Comparison of ENCODE assay signal across 16 cellular contexts in the genomic region with DNA sequence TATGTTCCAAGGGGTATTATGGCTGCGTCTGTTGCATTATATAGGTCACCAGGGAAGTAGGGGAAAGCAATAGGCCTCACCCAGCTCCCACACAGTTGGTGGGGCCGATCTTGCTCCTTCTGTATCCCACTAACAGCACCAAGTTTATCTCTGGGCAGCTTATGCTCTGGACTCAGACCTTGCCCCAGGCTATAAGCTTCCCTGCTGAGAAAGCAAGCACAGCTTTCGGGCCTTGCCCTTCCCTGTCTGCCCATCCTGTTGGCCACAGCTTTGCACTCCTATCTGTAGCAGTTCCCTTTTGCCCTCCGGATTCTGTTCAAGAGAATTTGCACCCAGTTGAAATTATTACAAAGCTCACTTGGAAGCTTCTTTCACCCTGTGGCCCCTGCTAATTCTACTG. TPM values are rescaled to one million over a fixed set of nuclear protein-coding genes. Genes with fewer than 3 reads are reported as not detected.
DNase-seq lines count a peak whose midpoint lies in the region; TF ChIP-seq lines count a peak whose summit lies in the region.
"Had no signal": no experiment of that assay in that cellular context is flagged by ENCODE, and none has a peak within 500 bp of the region (broad histone marks: within the 10 kb centered on the region; RNA-seq: fewer than 3 reads in every experiment).

No MANE protein-coding gene starts in this region.

- H3K36me3 Mint-ChIP-seq in MCF 10A (ENCODE audit: insufficient read depth, unreplicated experiment) = no peaks in the 10 kb centered on the region

- H3K27ac Mint-ChIP-seq in MCF 10A (ENCODE audit: low read depth, unreplicated experiment) = no peak overlapping the region
- H3K27ac Mint-ChIP-seq: B cell; CD4-positive, alpha-beta memory T cell; IgD-negative memory B cell had no signal

- H3K36me3 ChIP-seq in breast epithelium (no peaks in the 10 kb centered on the region), neutrophil (peaks cover 42% of the 10 kb centered on the region), uterus (no peaks in the 10 kb centered on the region), esophagus squamous epithelium (no peaks in the 10 kb centered on the region)
- H3K36me3 ChIP-seq: HAP-1 had no signal

- H3K27me3 ChIP-seq in breast epithelium (no peaks in the 10 kb centered on the region), neutrophil (no peaks in the 10 kb centered on the region), uterus (no peaks in the 10 kb centered on the region), esophagus squamous epithelium (no peaks in the 10 kb centered on the region)

- H3K4me1 Mint-ChIP-seq in MCF 10A (ENCODE audit: insufficient read depth, unreplicated experiment) = peaks cover 11% of the 10 kb centered on the region
- H3K4me1 Mint-ChIP-seq: B cell; CD4-positive, alpha-beta memory T cell; IgD-negative memory B cell had no signal

- 51 to 70% methylated on average over 4 of the region's 4 CpGs for WGBS in esophagus squamous epithelium, 2 donors

- DNase-seq in MCF 10A (ENCODE audit: unreplicated experiment) (peak; percentile 27), breast epithelium (ENCODE audit: low spot score in 2 of 2) (no peak), amniotic epithelial cell (ENCODE audit: low read depth) (peak; percentile 49), NCI-H345 (lab: John Stamatoyannopoulos, UW) (no peak), uterus (no peak), esophagus squamous epithelium (lab: John Stamatoyannopoulos, UW) (no peak)
- DNase-seq: C1 segment of cervical spinal cord; Caco-2; CD4-positive, alpha-beta memory T cell; DND-41; GF-D8 had no signal

- TF ChIP-seq POLR2A in breast epithelium (IDR thresholded peaks at IDR 0.05) (no peak), uterus (IDR thresholded peaks at IDR 0.05) (no peak), esophagus squamous epithelium (IDR thresholded peaks at IDR 0.05) (no peak)

- H3K27me3 Mint-ChIP-seq in MCF 10A (ENCODE audit: insufficient read depth, unreplicated experiment) = no peaks in the 10 kb centered on the region

- intact Hi-C loops in MCF 10A (cut with micrococcal nuclease) = no loop called here
- intact Hi-C loops in breast epithelium (cut with DNase I; ENCODE audit: low total_unique reads) = no loop called here
- intact Hi-C loops in uterus (cut with DNase I; ENCODE audit: low total_unique reads) = no loop called here
- intact Hi-C loops in esophagus squamous epithelium (cut with DNase I) = no loop called here

- H3K9me3 ChIP-seq in breast epithelium (peaks cover 6 to 10% of the 10 kb centered on the region in 2 donors), neutrophil (no peaks in the 10 kb centered on the region), uterus (peaks cover 0 to 6% of the 10 kb centered on the region in 2 donors), esophagus squamous epithelium (peaks cover 0 to 3% (median 0%) of the 10 kb centered on the region in 3 donors)

- H3K27ac ChIP-seq in breast epithelium = no peak overlapping the region
- H3K27ac ChIP-seq in neutrophil = peak overlapping the region; percentile 28
- H3K27ac ChIP-seq in uterus = no peak overlapping the region
- H3K27ac ChIP-seq in esophagus squamous epithelium = no peak overlapping the region

- H3K4me3 ChIP-seq in breast epithelium (no peak overlapping the region), neutrophil (ENCODE audit: low read depth in 1 of 2, low read length in 1 of 2) (no peak overlapping the region), uterus (no peak overlapping the region), esophagus squamous epithelium (no peak overlapping the region)
- H3K4me3 ChIP-seq: HAP-1 had no signal

- POLR2A ChIA-PET in MCF 10A (lab: Yijun Ruan, JAX) = interaction anchor here (2.5 kb wide), 1 partner anchor 27 kb away, joined by 6 read pairs; no protein-coding TSS in a partner anchor

- no peaks in the 10 kb centered on the region for H3K4me1 ChIP-seq in breast epithelium
- H3K4me1 ChIP-seq in neutrophil (ENCODE audit: control insufficient read depth in 1 of 2, insufficient read depth in 1 of 2, low read depth in 1 of 2, low read length in 1 of 2) = peaks cover 0 to 10% of the 10 kb centered on the region in 2 experiments
- H3K4me1 ChIP-seq in uterus = no peaks in the 10 kb centered on the region
- H3K4me1 ChIP-seq in esophagus squamous epithelium = peaks cover 0 to 8% (median 0%) of the 10 kb centered on the region in 3 donors
- H3K4me1 ChIP-seq: Caco-2, HAP-1 had no signal

- TF ChIP-seq CTCF in MCF 10A (IDR thresholded peaks at IDR 0.05; ENCODE audit: unreplicated experiment) (no peak), breast epithelium (IDR thresholded peaks at IDR 0.05) (no peak), neutrophil (IDR thresholded peaks at IDR 0.05) (no peak), uterus (IDR thresholded peaks at IDR 0.05) (no peak), esophagus squamous epithelium (IDR thresholded peaks at IDR 0.05) (no peak)

- CTCF ChIA-PET in MCF 10A (lab: Yijun Ruan, JAX) = interaction anchor here (1.7 kb wide), 1 partner anchor 104 kb away, joined by 8 read pairs; no protein-coding TSS in a partner anchor

- no TSS peak for BruUV-seq in MCF 10A (replicated peaks; lab: Mats Ljungman, UMichigan)

- no peak overlapping the region for H3K4me3 Mint-ChIP-seq in MCF 10A (ENCODE audit: unreplicated experiment)
- H3K4me3 Mint-ChIP-seq: B cell; CD4-positive, alpha-beta memory T cell had no signal

- H3K9me3 Mint-ChIP-seq in MCF 10A (ENCODE audit: unreplicated experiment) = no peaks in the 10 kb centered on the region

RNA-seq across cellular contexts. Expression of a gene that starts 12.9 kb away (rescaled TPM):
- total RNA-seq in MCF 10A (2022) (0.14 and 0.20 TPM in 2 replicates), breast epithelium (1 to 10 TPM; 1.6 to 6.7 (median 2.2) TPM), uterus (1 to 10 TPM in 2 of 4 donors, under 1 TPM in 1, not detected in 1; 0.98 to 2.1 (median 1.0) TPM), esophagus squamous epithelium (1 to 10 TPM in 1 of 4 donors, under 1 TPM in 2, not detected in 1; 0.82 to 2.3 (median 0.83) TPM)
- total RNA-seq: HT1080 had no signal

Comparison
In these comparisons a context has a peak if more than half of its experiments do, and no peak if none do; other contexts are left out.
1. DNase-seq: peak in MCF 10A (single experiment) and amniotic epithelial cell (single experiment); none in breast epithelium (0 of 2), NCI-H345 (single experiment), uterus (0 of 2) and esophagus squamous epithelium (single experiment).